ENCODE assay signal across 8 cellular contexts in genomic region chr1:240575976-240576666, GRCh38. TPM values are rescaled to one million over a fixed set of nuclear protein-coding genes. Genes with fewer than 3 reads are reported as not detected.
DNase-seq lines count a peak whose midpoint lies in the region; ATAC-seq and TF ChIP-seq lines count a peak whose summit lies in the region.

No MANE protein-coding gene starts in this region.

- dilution Hi-C loops in mammary epithelial cell (cut with HindIII; ENCODE audit: low sequenced_read_pairs), result no loop called here

- DNase-seq in MCF 10A (ENCODE audit: unreplicated experiment), result peak; percentile 25
- no peak for DNase-seq in mammary epithelial cell
- peak; percentile 82 for DNase-seq in Jurkat, Clone E6-1 (ENCODE audit: low read depth, low spot score)
- DNase-seq in activated CD4-positive, alpha-beta T cell treated with anti-CD3 and anti-CD28 coated beads, Interleukin-2, amount 10 ng/mL, durations not matched to agents 7 days and 5 days, result peak; percentile 36
- DNase-seq in hepatocyte (ENCODE audit: low spot score), result no peak
- DNase-seq in uterus, result no peak
- no peak for DNase-seq in NCI-H446 (lab: John Stamatoyannopoulos, UW)

- peaks cover 8% of the 10 kb centered on the region for H3K4me1 Mint-ChIP-seq in MCF 10A (ENCODE audit: insufficient read depth, unreplicated experiment)
- peaks cover 10% of the 10 kb centered on the region for H3K4me1 Mint-ChIP-seq in activated CD4-positive, alpha-beta T cell treated with anti-CD3 and anti-CD28 coated beads, Interleukin-2, amount 10 ng/mL, durations not matched to agents 7 days and 5 days

- H3K4me2 ChIP-seq in mammary epithelial cell (ENCODE audit: insufficient read depth, low read depth, low read length), result no peak overlapping the region
- peak overlapping the region; percentile 22 for H3K4me2 ChIP-seq in hepatocyte

- no peak for TF ChIP-seq POLR2A in uterus (IDR thresholded peaks at IDR 0.05)

- no peak for ATAC-seq in HG02938 (IDR thresholded peaks at IDR 0.05; ENCODE audit: unreplicated experiment)

- no peaks in the 10 kb centered on the region for H3K79me2 ChIP-seq in mammary epithelial cell (ENCODE audit: insufficient read depth, low read length)
- H3K79me2 ChIP-seq in hepatocyte, result no peaks in the 10 kb centered on the region

- H3K27me3 Mint-ChIP-seq in MCF 10A (ENCODE audit: insufficient read depth, unreplicated experiment), result no peaks in the 10 kb centered on the region
- H3K27me3 Mint-ChIP-seq in activated CD4-positive, alpha-beta T cell treated with anti-CD3 and anti-CD28 coated beads, Interleukin-2, amount 10 ng/mL, durations not matched to agents 7 days and 5 days, result no peaks in the 10 kb centered on the region

- H3K9me2 ChIP-seq in hepatocyte (replicated peaks; ENCODE audit: insufficient read depth), result no peaks in the 10 kb centered on the region

- POLR2A ChIA-PET in MCF 10A (lab: Yijun Ruan, JAX), result interaction anchor here (0.6 to 0.7 kb wide), 2 partner anchors 9 to 22 kb away, joined by 3 to 4 read pairs; no protein-coding TSS in a partner anchor
- POLR2A ChIA-PET in activated CD4-positive, alpha-beta T cell treated with anti-CD3 and anti-CD28 coated beads, Interleukin-2, amount 10 ng/mL, durations not matched to agents 7 days and 5 days (lab: Charles Lee), result no interaction called here

- peak overlapping the region; percentile 37 for H3K4me3 Mint-ChIP-seq in MCF 10A (ENCODE audit: unreplicated experiment)
- no peak overlapping the region for H3K4me3 Mint-ChIP-seq in activated CD4-positive, alpha-beta T cell treated with anti-CD3 and anti-CD28 coated beads, Interleukin-2, amount 10 ng/mL, durations not matched to agents 7 days and 5 days

- no peak overlapping the region for H3K27ac Mint-ChIP-seq in MCF 10A (ENCODE audit: low read depth, unreplicated experiment)
- H3K27ac Mint-ChIP-seq in activated CD4-positive, alpha-beta T cell treated with anti-CD3 and anti-CD28 coated beads, Interleukin-2, amount 10 ng/mL, durations not matched to agents 7 days and 5 days, result peak overlapping the region; percentile 82

- H3K9me3 ChIP-seq in mammary epithelial cell (replicated peaks; ENCODE audit: insufficient read depth, low read length) (no peaks in the 10 kb centered on the region), hepatocyte (ENCODE audit: low read depth) (no peaks in the 10 kb centered on the region), uterus (no peaks in the 10 kb centered on the region)

- H3K27me3 ChIP-seq in mammary epithelial cell (ENCODE audit: insufficient read depth, low read length) (no peaks in the 10 kb centered on the region), hepatocyte (no peaks in the 10 kb centered on the region), uterus (no peaks in the 10 kb centered on the region)

- H4K20me1 ChIP-seq in mammary epithelial cell (ENCODE audit: insufficient read depth, low read length), result no peaks in the 10 kb centered on the region
- H4K20me1 ChIP-seq in hepatocyte (ENCODE audit: insufficient read depth, poor library complexity, severe bottlenecking), result no peaks in the 10 kb centered on the region

- H2AFZ ChIP-seq in mammary epithelial cell (ENCODE audit: low read depth, low read length), result no peak overlapping the region
- H2AFZ ChIP-seq in hepatocyte, result no peak overlapping the region

- in situ Hi-C loops in mammary epithelial cell (cut with MboI; ENCODE audit: low sequenced_read_pairs in 2 of 2), result no loop called here

- CTCF ChIA-PET in MCF 10A (lab: Yijun Ruan, JAX), result interaction anchor here (0.6 to 1.2 kb wide), 8 partner anchors 14 to 525 kb away, joined by 3 to 7 read pairs (median 3); no protein-coding TSS in a partner anchor
- CTCF ChIA-PET in mammary epithelial cell (lab: Charles Lee; ENCODE audit: low non-redundant PET), result no interaction called here
- CTCF ChIA-PET in activated CD4-positive, alpha-beta T cell treated with anti-CD3 and anti-CD28 coated beads, Interleukin-2, amount 10 ng/mL, durations not matched to agents 7 days and 5 days (lab: Charles Lee), result no interaction called here

- no TSS peak for BruUV-seq in MCF 10A (replicated peaks; lab: Mats Ljungman, UMichigan)
- BruUV-seq in mammary epithelial cell (replicated peaks; lab: Mats Ljungman, UMichigan), result no TSS peak

- intact Hi-C loops in MCF 10A (cut with micrococcal nuclease), result no loop called here
- intact Hi-C loops in mammary epithelial cell (cut with micrococcal nuclease), result no loop called here
- intact Hi-C loops in uterus (cut with DNase I; ENCODE audit: low total_unique reads), result no loop called here

- 28% methylated on average over 9 of the region's 9 CpGs for WGBS in mammary epithelial cell (ENCODE audit: low coverage, missing lambda C conversion rate)
- WGBS in hepatocyte (ENCODE audit: low lambda C conversion rate, missing lambda C conversion rate), result 74% methylated on average over 9 of the region's 9 CpGs

- H3K36me3 ChIP-seq in mammary epithelial cell (ENCODE audit: insufficient read depth, low read length), result no peaks in the 10 kb centered on the region
- H3K36me3 ChIP-seq in hepatocyte (replicated peaks; ENCODE audit: insufficient read depth, low read depth), result no peaks in the 10 kb centered on the region
- no peaks in the 10 kb centered on the region for H3K36me3 ChIP-seq in uterus

- H3K4me3 ChIP-seq in mammary epithelial cell (replicated peaks in 1 of 3; ENCODE audit: insufficient read depth in 1 of 3, low read depth in 2 of 3, low read length in 3 of 3) (no peak overlapping the region), hepatocyte (no peak overlapping the region), uterus (peak overlapping the region; percentile 10 to 11)
- H3K4me3 ChIP-seq in Jurkat, Clone E6-1 (ENCODE audit: low read length), result no peak overlapping the region

- H3K27ac ChIP-seq in mammary epithelial cell (ENCODE audit: insufficient read depth, low read depth, low read length), result no peak overlapping the region
- H3K27ac ChIP-seq in hepatocyte, result no peak overlapping the region
- H3K27ac ChIP-seq in uterus, result peak overlapping the region; percentile 17 to 44

- H3K4me1 ChIP-seq in mammary epithelial cell (ENCODE audit: insufficient read depth, low read length) (no peaks in the 10 kb centered on the region), hepatocyte (ENCODE audit: insufficient read depth) (no peaks in the 10 kb centered on the region), uterus (no peaks in the 10 kb centered on the region)

- H3K9me3 Mint-ChIP-seq in MCF 10A (ENCODE audit: unreplicated experiment), result no peaks in the 10 kb centered on the region
- H3K9me3 Mint-ChIP-seq in activated CD4-positive, alpha-beta T cell treated with anti-CD3 and anti-CD28 coated beads, Interleukin-2, amount 10 ng/mL, durations not matched to agents 7 days and 5 days, result peaks cover 14% of the 10 kb centered on the region

- H3K36me3 Mint-ChIP-seq in MCF 10A (ENCODE audit: insufficient read depth, unreplicated experiment), result no peaks in the 10 kb centered on the region
- H3K36me3 Mint-ChIP-seq in activated CD4-positive, alpha-beta T cell treated with anti-CD3 and anti-CD28 coated beads, Interleukin-2, amount 10 ng/mL, durations not matched to agents 7 days and 5 days (ENCODE audit: low read depth), result no peaks in the 10 kb centered on the region

- no peak overlapping the region for H3K9ac ChIP-seq in mammary epithelial cell (ENCODE audit: insufficient read depth, low read length)

- TF ChIP-seq CTCF in MCF 10A (IDR thresholded peaks at IDR 0.05; ENCODE audit: unreplicated experiment), result no peak
- no peak for TF ChIP-seq CTCF in mammary epithelial cell (conservative IDR thresholded peaks at IDR 0.05 in 1 of 2, IDR thresholded peaks at IDR 0.05 in 1 of 2; ENCODE audit: extremely low read depth in 1 of 2, insufficient read depth in 1 of 2, low read depth in 1 of 2, low read length in 2 of 2)
- no peak for TF ChIP-seq CTCF in hepatocyte (IDR thresholded peaks at IDR 0.05; ENCODE audit: poor library complexity)
- TF ChIP-seq CTCF in uterus (IDR thresholded peaks at IDR 0.05), result no peak

RNA-seq across cellular contexts. Expression of gene GREM2, which starts 35.8 kb away (rescaled TPM):
- 0.10 TPM in 1 of 2 replicates, not detected in the other for total RNA-seq in MCF 10A (2022)
- total RNA-seq in mammary epithelial cell, result under 1 TPM in 1 of 2 donors, not detected in 1; under 0.01 TPM
- not detected for polyA plus RNA-seq in mammary epithelial cell
- polyA minus RNA-seq in mammary epithelial cell, result not detected
- not detected for polyA plus RNA-seq in Jurkat, Clone E6-1 (2012; ENCODE audit: insufficient read depth, insufficient read length)
- total RNA-seq in activated CD4-positive, alpha-beta T cell treated with anti-CD3 and anti-CD28 coated beads, Interleukin-2, amount 10 ng/mL, durations not matched to agents 7 days and 5 days, result under 1 TPM; 0.42 to 0.52 TPM
- total RNA-seq in hepatocyte, result 3.0 and 3.3 TPM in 2 replicates
- 4.0 and 5.6 TPM in 2 replicates for polyA plus RNA-seq in hepatocyte
- 1 to 10 TPM in 2 of 4 donors, under 1 TPM in 2; 0.26 to 7.0 (median 1.4) TPM for total RNA-seq in uterus

Comparison
In these comparisons a context has a peak if more than half of its experiments do, and no peak if none do; other contexts are left out.
1. DNase-seq: peak in MCF 10A (single experiment), Jurkat, Clone E6-1 (single experiment) and activated CD4-positive, alpha-beta T cell treated with anti-CD3 and anti-CD28 coated beads, Interleukin-2, amount 10 ng/mL, durations not matched to agents 7 days and 5 days (single experiment); none in mammary epithelial cell (single experiment), hepatocyte (single experiment), uterus (0 of 2) and NCI-H446 (0 of 2).
2. H3K27ac ChIP-seq: peak in uterus (2 of 2); none in mammary epithelial cell (single experiment) and hepatocyte (single experiment).
3. H3K4me3 ChIP-seq: peak in uterus (2 of 2); none in mammary epithelial cell (0 of 3), Jurkat, Clone E6-1 (single experiment) and hepatocyte (single experiment).